Comparison of ENCODE assay signal across 1 cellular context in genomic region chr10:3213174-3213573, GRCh38.
TF ChIP-seq lines count a peak whose summit lies in the region.

No MANE protein-coding gene starts in this region.

TF ChIP-seq in IMR-90, 13 proteins besides CTCF, POLR2A, EP300 and RAD21 (continued from another document):
- no peak for TF ChIP-seq BHLHE40 (IDR thresholded peaks at IDR 0.05; ENCODE audit: low read depth, low read length)
- TF ChIP-seq, protein P1, sequence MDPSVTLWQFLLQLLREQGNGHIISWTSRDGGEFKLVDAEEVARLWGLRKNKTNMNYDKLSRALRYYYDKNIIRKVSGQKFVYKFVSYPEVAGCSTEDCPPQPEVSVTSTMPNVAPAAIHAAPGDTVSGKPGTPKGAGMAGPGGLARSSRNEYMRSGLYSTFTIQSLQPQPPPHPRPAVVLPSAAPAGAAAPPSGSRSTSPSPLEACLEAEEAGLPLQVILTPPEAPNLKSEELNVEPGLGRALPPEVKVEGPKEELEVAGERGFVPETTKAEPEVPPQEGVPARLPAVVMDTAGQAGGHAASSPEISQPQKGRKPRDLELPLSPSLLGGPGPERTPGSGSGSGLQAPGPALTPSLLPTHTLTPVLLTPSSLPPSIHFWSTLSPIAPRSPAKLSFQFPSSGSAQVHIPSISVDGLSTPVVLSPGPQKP (IDR thresholded peaks at IDR 0.05; ENCODE audit: borderline replicate concordance, low read depth, low read length): no peak
- TF ChIP-seq MAZ (IDR thresholded peaks at IDR 0.05; ENCODE audit: borderline replicate concordance, low read depth, low read length): no peak
- TF ChIP-seq MAFK (IDR thresholded peaks at IDR 0.05; ENCODE audit: low read depth, low read length): no peak
- TF ChIP-seq CHD1 (IDR thresholded peaks at IDR 0.05; ENCODE audit: low read depth, low read length): no peak
- no peak for TF ChIP-seq RFX5 (IDR thresholded peaks at IDR 0.05; ENCODE audit: low read depth, low read length)
- TF ChIP-seq CEBPB (IDR thresholded peaks at IDR 0.05; ENCODE audit: low read depth, low read length): no peak
- no peak for TF ChIP-seq FOS (IDR thresholded peaks at IDR 0.05; ENCODE audit: low read depth, low read length)
- no peak for TF ChIP-seq MXI1 (IDR thresholded peaks at IDR 0.05; ENCODE audit: borderline replicate concordance, low read depth, low read length)
- TF ChIP-seq, protein P2, sequence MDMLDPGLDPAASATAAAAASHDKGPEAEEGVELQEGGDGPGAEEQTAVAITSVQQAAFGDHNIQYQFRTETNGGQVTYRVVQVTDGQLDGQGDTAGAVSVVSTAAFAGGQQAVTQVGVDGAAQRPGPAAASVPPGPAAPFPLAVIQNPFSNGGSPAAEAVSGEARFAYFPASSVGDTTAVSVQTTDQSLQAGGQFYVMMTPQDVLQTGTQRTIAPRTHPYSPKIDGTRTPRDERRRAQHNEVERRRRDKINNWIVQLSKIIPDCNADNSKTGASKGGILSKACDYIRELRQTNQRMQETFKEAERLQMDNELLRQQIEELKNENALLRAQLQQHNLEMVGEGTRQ (IDR thresholded peaks at IDR 0.05; ENCODE audit: low read depth, low read length): no peak
